Comparison of ENCODE assay signal across 8 cellular contexts in genomic region chr12:122895290-122895689, GRCh38. TPM values are rescaled to one million over a fixed set of nuclear protein-coding genes. Genes with fewer than 3 reads are reported as not detected.
DNase-seq lines count a peak whose midpoint lies in the region; ATAC-seq, FAIRE-seq and TF ChIP-seq lines count a peak whose summit lies in the region.

No MANE protein-coding gene starts in this region.

- peak; percentile 37 for DNase-seq in EH (ENCODE audit: low read depth)
- DNase-seq in T-cell, result no peak
- no peak for DNase-seq in fibroblast of villous mesenchyme (ENCODE audit: low read depth)
- peak; percentile 32 for DNase-seq in pons (ENCODE audit: low spot score)
- no peak for DNase-seq in HTR-8/SVneo (ENCODE audit: insufficient read length, low spot score)
- no peak for DNase-seq in NCI-H446 (lab: John Stamatoyannopoulos, UW)
- DNase-seq in GM19238 (ENCODE audit: insufficient read length, low spot score), result no peak

- H3K4me3 Mint-ChIP-seq in T-cell, result peak overlapping the region; percentile 90 to 94 (median 93)

- no peaks in the 10 kb centered on the region for H3K27me3 Mint-ChIP-seq in T-cell

- no peak for ATAC-seq in T-cell (replicated peaks in 1 of 4)
- no peak for ATAC-seq in HG03175 (IDR thresholded peaks at IDR 0.05; ENCODE audit: unreplicated experiment)

- peaks cover 92 to 95% (median 94%) of the 10 kb centered on the region in 3 donors for H3K4me1 Mint-ChIP-seq in T-cell

- CTCF ChIA-PET in T-cell (lab: Charles Lee), result interaction anchor here in 1 of 2 donors (0.6 kb wide), 1 partner anchor 96 kb away, joined by 6 read pairs; no protein-coding TSS in a partner anchor

- POLR2A ChIA-PET in T-cell (lab: Charles Lee), result interaction anchor here in 1 of 2 donors (1.2 kb wide), 1 partner anchor 23 kb away, joined by 3 read pairs; no protein-coding TSS in a partner anchor

- peaks cover 0 to 5% (median 0%) of the 10 kb centered on the region in 3 donors for H3K9me3 Mint-ChIP-seq in T-cell

- no peaks in the 10 kb centered on the region for H3K36me3 Mint-ChIP-seq in T-cell

- H3K4me3 ChIP-seq in fibroblast of villous mesenchyme (ENCODE audit: low read depth, low read length), result peak overlapping the region; percentile 92

- no peak for TF ChIP-seq CTCF in fibroblast of villous mesenchyme (IDR thresholded peaks at IDR 0.05; ENCODE audit: insufficient read depth, low read depth, low read length)

- peak overlapping the region; percentile 90 to 92 for H3K27ac Mint-ChIP-seq in T-cell

- no peak for FAIRE-seq in HTR-8/SVneo (lab: Jason Lieb, UNC)

RNA-seq across cellular contexts. Expression of gene VPS37B, which starts 0.6 kb away (rescaled TPM):
- 10 to 100 TPM; 25.9 to 85.8 (median 34.6) TPM for total RNA-seq in T-cell
- total RNA-seq in fibroblast of villous mesenchyme, result 21.2 and 26.4 TPM in 2 replicates

Comparison
In these comparisons a context has a peak if more than half of its experiments do, and no peak if none do; other contexts are left out.
1. DNase-seq: peak in EH (single experiment) and pons (single experiment); none in T-cell (0 of 34), fibroblast of villous mesenchyme (single experiment), HTR-8/SVneo (single experiment), NCI-H446 (0 of 2) and GM19238 (single experiment).